Comparison of ENCODE assay signal across 1 cellular context in genomic region chr1:115251856-115252255, GRCh38.
TF ChIP-seq lines count a peak whose summit lies in the region.

No MANE protein-coding gene starts in this region.

TF ChIP-seq in SK-N-SH, 30 proteins besides CTCF, POLR2A, EP300 and RAD21 (continued from another document):
- TF ChIP-seq IRF3 (IDR thresholded peaks at IDR 0.05; ENCODE audit: low read depth, low read length) (no peak), NFIC (IDR thresholded peaks at IDR 0.05; ENCODE audit: borderline replicate concordance) (peak; percentile 90), TCF12 (IDR thresholded peaks at IDR 0.05) (peak; percentile 100), GATA2 (CRISPR knock-in tag; IDR thresholded peaks at IDR 0.05) (peak; percentile 24; the same call in 1 of the 2 replicates), TEAD4 (IDR thresholded peaks at IDR 0.05; ENCODE audit: borderline replicate concordance, insufficient read depth) (peak; percentile 86; the same call in 1 of the 2 replicates), SMC3 (IDR thresholded peaks at IDR 0.05; ENCODE audit: low read depth, low read length) (no peak), FOXM1 (IDR thresholded peaks at IDR 0.05; ENCODE audit: low read depth) (no peak; the same call in 1 of the 2 replicates), REST (IDR thresholded peaks at IDR 0.05; ENCODE audit: low read depth, low read length) (peak; percentile 16; the same call in 1 of the 2 replicates), RFX5 (IDR thresholded peaks at IDR 0.05; ENCODE audit: low read length) (no peak), GABPA (IDR thresholded peaks at IDR 0.05; ENCODE audit: low read depth) (no peak), ZBTB33 (IDR thresholded peaks at IDR 0.05; ENCODE audit: borderline replicate concordance, low read depth) (peak; percentile 40; the same call in 1 of the 2 replicates), FOXJ3 (CRISPR knock-in tag; IDR thresholded peaks at IDR 0.05) (peak; percentile 85), FOSL2 (IDR thresholded peaks at IDR 0.05; ENCODE audit: borderline replicate concordance, low read depth) (peak; percentile 94), PBX3 (IDR thresholded peaks at IDR 0.05) (peak; percentile 78), CHD2 (IDR thresholded peaks at IDR 0.05; ENCODE audit: low read length, partially characterized antibody) (peak; percentile 73), RXRA (IDR thresholded peaks at IDR 0.05; ENCODE audit: borderline replicate concordance, low read depth) (peak; percentile 64; the same call in 1 of the 2 replicates), YY1 (IDR thresholded peaks at IDR 0.05; ENCODE audit: low read depth) (no peak)
- TF ChIP-seq, protein P1, sequence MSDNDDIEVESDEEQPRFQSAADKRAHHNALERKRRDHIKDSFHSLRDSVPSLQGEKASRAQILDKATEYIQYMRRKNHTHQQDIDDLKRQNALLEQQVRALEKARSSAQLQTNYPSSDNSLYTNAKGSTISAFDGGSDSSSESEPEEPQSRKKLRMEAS (IDR thresholded peaks at IDR 0.05; ENCODE audit: low read depth): peak; percentile 97
TF ChIP-seq in SK-N-SH: peak in this region for 17.
